Comparison of ENCODE assay signal across 8 cellular contexts in genomic region chr2:224520064-224520463, GRCh38.
DNase-seq lines count a peak whose midpoint lies in the region; ATAC-seq and TF ChIP-seq lines count a peak whose summit lies in the region.

No MANE protein-coding gene starts in this region.

- peak; percentile 76 for ATAC-seq in GM21723 (IDR thresholded peaks at IDR 0.05; ENCODE audit: unreplicated experiment)
- no peak for ATAC-seq in thoracic aorta (ENCODE audit: insufficient number of reproducible peaks, low FRiP score, low read depth)

- H3K4me1 ChIP-seq in thoracic aorta (ENCODE audit: control insufficient read depth in 1 of 2, low read depth in 2 of 2) (peaks cover 44 to 64% of the 10 kb centered on the region in 2 donors), vagina (peaks cover 78% of the 10 kb centered on the region), uterus (peaks cover 0 to 13% of the 10 kb centered on the region in 2 donors)

- no peak overlapping the region for H3K4me3 Mint-ChIP-seq in chondrocyte (ENCODE audit: unreplicated experiment)

- peaks cover 58% of the 10 kb centered on the region for H3K4me1 Mint-ChIP-seq in chondrocyte (ENCODE audit: low read depth)

- H3K9me3 ChIP-seq in thoracic aorta (no peaks in the 10 kb centered on the region), vagina (no peaks in the 10 kb centered on the region), uterus (no peaks in the 10 kb centered on the region)

- H3K36me3 Mint-ChIP-seq in chondrocyte (ENCODE audit: low read depth) = no peaks in the 10 kb centered on the region

- intact Hi-C loops in vagina (cut with DNase I) (no loop called here), uterus (cut with DNase I; ENCODE audit: low total_unique reads) (no loop called here)

- peak; percentile 30 for DNase-seq in GM13976 (ENCODE audit: low spot score)
- DNase-seq in M059J (ENCODE audit: low read depth) = peak; percentile 76
- DNase-seq in chondrocyte (ENCODE audit: low spot score) = no peak
- no peak for DNase-seq in thoracic aorta (ENCODE audit: low spot score)
- DNase-seq in NCI-H2196 treated with DMSO at 0.1 percent for 48 hours (lab: John Stamatoyannopoulos, UW; ENCODE audit: unreplicated experiment) = no peak
- DNase-seq in vagina (ENCODE audit: extremely low spot score in 2 of 2) = no peak
- DNase-seq in uterus = no peak

- H3K27ac Mint-ChIP-seq in chondrocyte (ENCODE audit: unreplicated experiment) = peak overlapping the region; percentile 81

- in situ Hi-C loops in GM13976 (cut with MboI; ENCODE audit: low sequenced_read_pairs, unreplicated experiment) = no loop called here

- H3K36me3 ChIP-seq in thoracic aorta (no peaks in the 10 kb centered on the region), vagina (no peaks in the 10 kb centered on the region), uterus (no peaks in the 10 kb centered on the region)

- H3K27me3 Mint-ChIP-seq in chondrocyte (ENCODE audit: low read depth) = no peaks in the 10 kb centered on the region

- peak overlapping the region; percentile 33 to 54 for H3K27ac ChIP-seq in thoracic aorta
- H3K27ac ChIP-seq in vagina = no peak overlapping the region
- no peak overlapping the region for H3K27ac ChIP-seq in uterus

- H3K4me3 ChIP-seq in thoracic aorta (no peak overlapping the region), vagina (no peak overlapping the region), uterus (no peak overlapping the region)

- H3K27me3 ChIP-seq in thoracic aorta (replicated peaks; ENCODE audit: insufficient read depth) (no peaks in the 10 kb centered on the region), vagina (no peaks in the 10 kb centered on the region), uterus (no peaks in the 10 kb centered on the region)

- no peak for TF ChIP-seq POLR2A in vagina (IDR thresholded peaks at IDR 0.05)
- TF ChIP-seq POLR2A in uterus (IDR thresholded peaks at IDR 0.05) = no peak

- no peaks in the 10 kb centered on the region for H3K9me3 Mint-ChIP-seq in chondrocyte (ENCODE audit: low read depth)

- TF ChIP-seq CTCF in GM13976 (IDR thresholded peaks at IDR 0.05; ENCODE audit: borderline replicate concordance, control extremely low read depth, extremely low read depth, insufficient read depth, missing control alignments) (no peak), chondrocyte (IDR thresholded peaks at IDR 0.05) (no peak), thoracic aorta (IDR thresholded peaks at IDR 0.05) (no peak), vagina (IDR thresholded peaks at IDR 0.05) (no peak), uterus (IDR thresholded peaks at IDR 0.05) (no peak)

Comparison
In these comparisons a context has a peak if more than half of its experiments do, and no peak if none do; other contexts are left out.
1. DNase-seq: peak in GM13976 (single experiment) and M059J (single experiment); none in chondrocyte (single experiment), thoracic aorta (single experiment), NCI-H2196 treated with DMSO at 0.1 percent for 48 hours (single experiment), vagina (0 of 2) and uterus (0 of 2).
2. H3K27ac ChIP-seq: peak in thoracic aorta (2 of 2); none in vagina (single experiment) and uterus (0 of 2).